ENCODE assay signal across 13 cellular contexts in the genomic region with DNA sequence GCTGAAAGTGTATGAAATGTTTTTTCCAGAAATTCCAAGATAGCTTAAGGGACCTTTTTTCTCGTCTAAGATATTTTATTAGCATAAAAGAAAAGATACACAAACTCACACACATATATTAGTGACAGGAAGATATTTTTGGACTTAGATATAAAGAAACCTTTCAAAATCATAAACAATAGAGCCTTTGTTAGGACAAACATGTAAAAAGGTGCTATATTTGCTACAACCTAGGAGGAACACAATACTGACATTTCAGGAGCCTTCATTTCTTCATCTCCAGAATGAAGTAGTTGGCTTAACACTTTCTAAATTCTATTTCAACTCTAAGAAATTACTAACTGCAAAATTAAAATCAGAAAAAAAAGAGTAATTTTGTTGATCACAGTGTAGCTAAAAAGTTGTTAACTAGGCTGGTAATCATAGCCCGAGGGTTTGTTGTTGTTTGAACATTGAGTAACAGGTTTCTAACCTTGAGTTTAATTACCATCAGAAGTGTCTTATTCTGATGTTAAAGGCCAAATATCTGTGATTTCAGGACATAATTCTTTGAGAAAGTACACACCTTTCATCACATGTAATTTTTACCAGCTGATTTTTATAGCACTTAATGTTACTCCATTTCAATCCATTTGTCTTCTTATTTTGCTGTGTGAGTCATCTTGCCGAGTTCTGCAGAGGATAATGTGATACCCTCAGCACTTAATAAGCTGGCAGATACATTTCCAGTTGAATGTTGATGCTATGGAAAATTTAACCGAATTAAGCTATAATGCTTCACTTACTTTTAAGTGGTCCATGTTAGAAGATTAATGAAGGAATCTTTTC.
A peak's percentile ranks its signal among the peaks of the same experiment; 100 is the strongest.
DNase-seq lines count a peak whose midpoint lies in the region; ATAC-seq, FAIRE-seq and TF ChIP-seq lines count a peak whose summit lies in the region.
"Had no signal": no experiment of that assay in that cellular context is flagged by ENCODE, and none has a peak within 500 bp of the region (broad histone marks: within the 10 kb centered on the region; RNA-seq: fewer than 3 reads in every experiment).

No MANE protein-coding gene starts in this region.

- no peak overlapping the region for H3K9ac ChIP-seq in PC-3 (ENCODE audit: low read length)
- no peak overlapping the region for H3K9ac ChIP-seq in fibroblast of lung (ENCODE audit: insufficient read depth, low read length)
- no peak overlapping the region for H3K9ac ChIP-seq in subcutaneous abdominal adipose tissue (ENCODE audit: low read length in 5 of 5)

- H3K36me3 ChIP-seq in PC-3 (ENCODE audit: low read depth, low read length) (no peaks in the 10 kb centered on the region), fibroblast of lung (ENCODE audit: control insufficient read depth, insufficient read depth, low read length) (no peaks in the 10 kb centered on the region), subcutaneous abdominal adipose tissue (ENCODE audit: control insufficient read depth in 5 of 5, insufficient read depth in 5 of 5, low read length in 5 of 5) (no peaks in the 10 kb centered on the region), small intestine (ENCODE audit: control insufficient read depth in 2 of 2, insufficient read depth in 2 of 2, low read length in 2 of 2) (peaks cover 0 to 1% of the 10 kb centered on the region in 2 donors)

- no peaks in the 10 kb centered on the region for H3K9me2 ChIP-seq in PC-3 (replicated peaks; ENCODE audit: low read length)

- H3K9me3 ChIP-seq in PC-3 (ENCODE audit: low read length) (no peaks in the 10 kb centered on the region), fibroblast of lung (ENCODE audit: control insufficient read depth, insufficient read depth, low read depth, low read length) (no peaks in the 10 kb centered on the region), subcutaneous abdominal adipose tissue (ENCODE audit: control insufficient read depth in 5 of 5, low read length in 5 of 5) (no peaks in the 10 kb centered on the region), small intestine (ENCODE audit: control insufficient read depth, low read depth) (no peaks in the 10 kb centered on the region)

- peak overlapping the region; percentile 13 for H3K4me2 ChIP-seq in PC-3 (ENCODE audit: low read length)
- H3K4me2 ChIP-seq in fibroblast of lung (ENCODE audit: extremely low read depth, insufficient read depth, low read length) = no peak overlapping the region

- intact Hi-C loops in PC-3 (cut with micrococcal nuclease) = no loop called here

- no peaks in the 10 kb centered on the region for H3K27me3 Mint-ChIP-seq in activated naive CD8-positive, alpha-beta T cell
- H3K27me3 Mint-ChIP-seq in activated naive CD8-positive, alpha-beta T cell treated with anti-CD3 and anti-CD28 coated beads for 36 hours = no peaks in the 10 kb centered on the region
- H3K27me3 Mint-ChIP-seq: naive thymus-derived CD8-positive, alpha-beta T cell had no signal

- no peak for DNase-seq in activated naive CD8-positive, alpha-beta T cell treated with anti-CD3 and anti-CD28 coated beads for 36 hours
- DNase-seq in PC-3 = peak; percentile 46
- DNase-seq in fibroblast of lung (ENCODE audit: low read depth in 2 of 2) = peak; percentile 48 to 67
- DNase-seq in RCC 7860 (ENCODE audit: low spot score) = no peak
- no peak for DNase-seq in small intestine
- DNase-seq: activated effector memory CD4-positive, alpha-beta T cell treated with anti-CD3 and anti-CD28 coated beads, Interleukin-2, amount 50 U/mL, for 16 hours; effector CD8-positive, alpha-beta T cell; naive thymus-derived CD8-positive, alpha-beta T cell; NCI-H1092 treated with DMSO at 0.1 percent for 48 hours had no signal

- H3K27ac ChIP-seq in PC-3 (ENCODE audit: low read length) = no peak overlapping the region
- no peak overlapping the region for H3K27ac ChIP-seq in fibroblast of lung (ENCODE audit: insufficient read depth, low read length)
- peak overlapping the region; percentile 25 for H3K27ac ChIP-seq in subcutaneous abdominal adipose tissue (ENCODE audit: low read depth, low read length)
- no peak overlapping the region for H3K27ac ChIP-seq in small intestine (ENCODE audit: low read depth in 1 of 2, low read length in 1 of 2)

- H3K79me2 ChIP-seq in PC-3 (ENCODE audit: low read length) (peaks cover 98% of the 10 kb centered on the region), fibroblast of lung (ENCODE audit: control insufficient read depth, insufficient read depth, low read length) (peaks cover 92% of the 10 kb centered on the region)

- H4K20me1 ChIP-seq in PC-3 (ENCODE audit: low read length) (peaks cover 15% of the 10 kb centered on the region; the same call in 1 of the 2 replicates), fibroblast of lung (ENCODE audit: control insufficient read depth, extremely low read depth, insufficient read depth, low read length) (no peaks in the 10 kb centered on the region)

- H3F3A ChIP-seq in PC-3 (ENCODE audit: low read length, unreplicated experiment) = no peaks in the 10 kb centered on the region

- H3K4me3 ChIP-seq in PC-3 (ENCODE audit: low read length) (no peak overlapping the region), fibroblast of lung (replicated peaks in 1 of 4; ENCODE audit: control extremely low read depth in 1 of 4, insufficient read depth in 1 of 4, low read depth in 3 of 4, low read length in 4 of 4) (no peak overlapping the region), subcutaneous abdominal adipose tissue (ENCODE audit: low read depth in 1 of 5, low read length in 5 of 5) (no peak overlapping the region), small intestine (ENCODE audit: low read depth in 1 of 2, low read length in 2 of 2) (no peak overlapping the region)

- H3K4me1 Mint-ChIP-seq in activated naive CD8-positive, alpha-beta T cell (ENCODE audit: low read depth) = peaks cover 81% of the 10 kb centered on the region
- peaks cover 80% of the 10 kb centered on the region for H3K4me1 Mint-ChIP-seq in activated naive CD8-positive, alpha-beta T cell treated with anti-CD3 and anti-CD28 coated beads for 36 hours

- 68 to 73% (median 72%) methylated on average over 4 of the region's 4 CpGs for WGBS in small intestine, 3 donors

- no peak overlapping the region for H3K4me3 Mint-ChIP-seq in activated naive CD8-positive, alpha-beta T cell
- H3K4me3 Mint-ChIP-seq in activated naive CD8-positive, alpha-beta T cell treated with anti-CD3 and anti-CD28 coated beads for 36 hours = no peak overlapping the region
- H3K4me3 Mint-ChIP-seq: WTC11 had no signal

- CTCF ChIA-PET in PC-3 (lab: Charles Lee) = no interaction called here

- ATAC-seq in PC-3 = peak; percentile 75
- ATAC-seq in HG02885 (IDR thresholded peaks at IDR 0.05; ENCODE audit: poor library complexity, unreplicated experiment) = no peak
- ATAC-seq: WTC11 had no signal

- peaks cover 8% of the 10 kb centered on the region for H3K9me3 Mint-ChIP-seq in activated naive CD8-positive, alpha-beta T cell (ENCODE audit: low read depth)
- peaks cover 29% of the 10 kb centered on the region for H3K9me3 Mint-ChIP-seq in activated naive CD8-positive, alpha-beta T cell treated with anti-CD3 and anti-CD28 coated beads for 36 hours

- H3K4me1 ChIP-seq in PC-3 (ENCODE audit: insufficient read depth, low read length) (peaks cover 15% of the 10 kb centered on the region), fibroblast of lung (ENCODE audit: control insufficient read depth, extremely low read depth, insufficient read depth, low read length) (no peaks in the 10 kb centered on the region), subcutaneous abdominal adipose tissue (ENCODE audit: control insufficient read depth in 5 of 5, insufficient read depth in 5 of 5, low read length in 5 of 5) (peaks cover 0 to 2% (median 0%) of the 10 kb centered on the region in 5 donors), small intestine (ENCODE audit: control insufficient read depth in 2 of 2, insufficient read depth in 1 of 2, low read depth in 1 of 2, low read length in 1 of 2) (peaks cover 0 to 1% of the 10 kb centered on the region in 2 donors)

- FAIRE-seq in RCC 7860 (lab: Jason Lieb, UNC) = no peak
- FAIRE-seq in small intestine (lab: Jason Lieb, UNC) = no peak

- H3K27me3 ChIP-seq in PC-3 (ENCODE audit: low read length) (no peaks in the 10 kb centered on the region), fibroblast of lung (ENCODE audit: control insufficient read depth, insufficient read depth, low read length) (no peaks in the 10 kb centered on the region), subcutaneous abdominal adipose tissue (ENCODE audit: control insufficient read depth in 5 of 5, insufficient read depth in 4 of 5, low read length in 5 of 5) (no peaks in the 10 kb centered on the region), small intestine (ENCODE audit: control insufficient read depth in 2 of 2, insufficient read depth in 2 of 2, low read length in 2 of 2) (no peaks in the 10 kb centered on the region)

- POLR2A ChIA-PET in PC-3 (lab: Charles Lee; ENCODE audit: unreplicated experiment) = interaction anchor here (0.6 kb wide), 1 partner anchor 64 kb away, joined by 5 read pairs; no protein-coding TSS in a partner anchor

- BruUV-seq in PC-3 (replicated peaks; lab: Mats Ljungman, UMichigan) = no TSS peak

- H3K36me3 Mint-ChIP-seq in activated naive CD8-positive, alpha-beta T cell = peaks cover 38% of the 10 kb centered on the region
- H3K36me3 Mint-ChIP-seq in activated naive CD8-positive, alpha-beta T cell treated with anti-CD3 and anti-CD28 coated beads for 36 hours = peaks cover 78% of the 10 kb centered on the region

- peak overlapping the region; percentile 56 for H3K27ac Mint-ChIP-seq in activated naive CD8-positive, alpha-beta T cell
- H3K27ac Mint-ChIP-seq in activated naive CD8-positive, alpha-beta T cell treated with anti-CD3 and anti-CD28 coated beads for 36 hours = no peak overlapping the region
- H3K27ac Mint-ChIP-seq: WTC11 had no signal

- no peak overlapping the region for H2AFZ ChIP-seq in PC-3 (ENCODE audit: low read length)
- no peak overlapping the region for H2AFZ ChIP-seq in fibroblast of lung (ENCODE audit: low read length)

- TF ChIP-seq CTCF in PC-3 (conservative IDR thresholded peaks at IDR 0.05; ENCODE audit: low read depth, low read length) (no peak), fibroblast of lung (conservative IDR thresholded peaks at IDR 0.05 in 1 of 2, IDR thresholded peaks at IDR 0.05 in 1 of 2; ENCODE audit: low read depth in 1 of 2, low read length in 2 of 2) (no peak)

Comparison
In these comparisons a context has a peak if more than half of its experiments do, and no peak if none do; other contexts are left out.
1. DNase-seq: peak in PC-3 (single experiment) and fibroblast of lung (2 of 2); none in activated naive CD8-positive, alpha-beta T cell treated with anti-CD3 and anti-CD28 coated beads for 36 hours (single experiment), RCC 7860 (single experiment) and small intestine (single experiment).